In the genomic region with DNA sequence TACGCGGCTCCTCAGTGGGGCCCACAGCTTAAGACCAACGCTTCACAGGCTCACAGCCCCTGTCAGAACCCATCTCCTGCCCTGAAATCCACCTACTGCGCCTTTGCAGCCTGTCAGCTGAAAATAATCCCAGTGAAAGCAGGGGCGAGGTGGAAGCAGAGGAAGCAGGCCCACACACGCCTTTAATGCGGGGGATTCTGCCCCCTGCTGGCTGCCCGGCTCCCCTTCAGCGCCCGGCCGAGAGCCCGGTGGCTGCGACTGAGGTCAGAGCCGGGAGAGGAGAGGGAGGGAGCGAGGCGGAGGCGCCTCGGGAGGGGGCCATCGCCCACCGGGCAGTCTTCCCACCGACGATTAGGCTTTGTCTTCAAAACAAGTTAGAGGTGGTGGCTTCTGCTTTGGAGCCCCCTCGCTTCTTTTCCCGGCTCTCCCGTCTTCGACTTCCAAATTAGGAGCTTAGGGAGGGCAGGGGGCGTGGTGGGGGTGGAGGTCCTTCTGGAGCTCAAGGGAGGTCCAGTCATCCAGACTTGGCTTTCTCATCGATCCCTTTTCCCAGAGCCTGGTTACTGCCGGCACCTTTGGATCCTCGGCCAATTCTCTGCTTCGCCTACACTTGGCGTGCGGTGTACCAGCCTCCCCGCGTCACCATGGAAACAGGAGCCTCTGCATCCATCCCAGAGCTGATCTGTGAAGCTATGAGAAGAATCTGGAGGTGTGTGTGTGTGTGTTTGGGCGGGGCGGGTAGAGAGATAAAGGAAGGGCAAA, we compare ENCODE assay signal across 8 cellular contexts. TPM values are rescaled to one million over a fixed set of nuclear protein-coding genes. Genes with fewer than 3 reads are reported as not detected.
A peak's percentile ranks its signal among the peaks of the same experiment; 100 is the strongest.
DNase-seq lines count a peak whose midpoint lies in the region; ATAC-seq and TF ChIP-seq lines count a peak whose summit lies in the region.

No MANE protein-coding gene starts in this region.

- peaks cover 7% of the 10 kb centered on the region for H3K27me3 Mint-ChIP-seq in activated CD8-positive, alpha-beta T cell treated with anti-CD3 and anti-CD28 coated beads for 36 hours

- no peaks in the 10 kb centered on the region for H3K36me3 ChIP-seq in ES-I3 (ENCODE audit: insufficient read depth, low read length)

- intact Hi-C loops in activated CD8-positive, alpha-beta T cell treated with anti-CD3 and anti-CD28 coated beads for 36 hours (cut with micrococcal nuclease), result loop anchor here (1.0 kb wide), 1 partner anchor 38 kb away; no protein-coding TSS in a partner anchor

- H3K4me1 Mint-ChIP-seq in activated CD8-positive, alpha-beta T cell treated with anti-CD3 and anti-CD28 coated beads for 36 hours (ENCODE audit: low read depth), result no peaks in the 10 kb centered on the region

- POLR2A ChIA-PET in activated CD8-positive, alpha-beta T cell treated with anti-CD3 and anti-CD28 coated beads for 36 hours (lab: Charles Lee), result interaction anchor here (1.0 to 2.5 kb wide), 5 partner anchors 8 to 38 kb away, joined by 3 to 13 read pairs (median 3); no protein-coding TSS in a partner anchor

- H3K27ac Mint-ChIP-seq in activated CD8-positive, alpha-beta T cell treated with anti-CD3 and anti-CD28 coated beads for 36 hours, result no peak overlapping the region

- peak overlapping the region; percentile 40; the same call in 1 of the 2 replicates for H3K9ac ChIP-seq in ES-I3 (ENCODE audit: low read depth, low read length)

- no peaks in the 10 kb centered on the region for H3K36me3 Mint-ChIP-seq in activated CD8-positive, alpha-beta T cell treated with anti-CD3 and anti-CD28 coated beads for 36 hours (ENCODE audit: low read depth)

- H3K4me3 Mint-ChIP-seq in activated CD8-positive, alpha-beta T cell treated with anti-CD3 and anti-CD28 coated beads for 36 hours, result no peak overlapping the region

- peak; percentile 98 for TF ChIP-seq CTCF in activated CD8-positive, alpha-beta T cell treated with anti-CD3 and anti-CD28 coated beads for 36 hours (IDR thresholded peaks at IDR 0.05)

- H3K9me3 ChIP-seq in ES-I3 (ENCODE audit: control insufficient read depth, insufficient read depth, low read length), result no peaks in the 10 kb centered on the region

- H3K4me1 ChIP-seq in ES-I3 (ENCODE audit: insufficient read depth, low read length), result peaks cover 4% of the 10 kb centered on the region; the same call in 1 of the 2 replicates

- no peaks in the 10 kb centered on the region for H3K9me3 Mint-ChIP-seq in activated CD8-positive, alpha-beta T cell treated with anti-CD3 and anti-CD28 coated beads for 36 hours

- peak; percentile 76 for ATAC-seq in HG03442 (IDR thresholded peaks at IDR 0.05; ENCODE audit: unreplicated experiment)
- peak; percentile 97 for ATAC-seq in activated CD8-positive, alpha-beta T cell treated with anti-CD3 and anti-CD28 coated beads for 36 hours
- ATAC-seq in GM21528 (IDR thresholded peaks at IDR 0.05; ENCODE audit: low FRiP score, unreplicated experiment), result no peak

- CTCF ChIA-PET in activated CD8-positive, alpha-beta T cell treated with anti-CD3 and anti-CD28 coated beads for 36 hours (lab: Charles Lee), result interaction anchor here (0.6 to 5.3 kb wide), 52 partner anchors 8 to 349 kb away, joined by 3 to 294 read pairs (median 6); a partner anchor contains a TSS

- peak; percentile 63 for DNase-seq in NCI-H774 (lab: John Stamatoyannopoulos, UW)
- peak; percentile 86 for DNase-seq in activated CD8-positive, alpha-beta T cell treated with anti-CD3 and anti-CD28 coated beads for 36 hours
- DNase-seq in ecto neural progenitor cell (ENCODE audit: low spot score), result peak; percentile 96
- DNase-seq in lung microvascular endothelial cell (ENCODE audit: low read depth in 2 of 2), result peak; percentile 81 to 83
- DNase-seq in stimulated activated CD4-positive, alpha-beta T cell treated with anti-CD3 and anti-CD28 coated beads, TNF-alpha, amount 100 ng/mL, for 1 hour (ENCODE audit: low read depth in 3 of 3, low spot score in 1 of 3), result peak; percentile 26 to 71 (median 50)

RNA-seq across cellular contexts. Expression of a gene that starts 25.2 kb away (rescaled TPM):
- total RNA-seq in activated CD8-positive, alpha-beta T cell treated with anti-CD3 and anti-CD28 coated beads for 36 hours, result 1 to 10 TPM; 2.3 to 3.2 TPM
- total RNA-seq in lung microvascular endothelial cell, result 1.4 and 3.5 TPM in 2 replicates

RNA-seq across cellular contexts. Expression of a gene that starts 34.5 kb away (rescaled TPM):
- 100 to 1,000 TPM in 1 of 2 experiments, 10 to 100 TPM in 1; 96.2 to 100 TPM for total RNA-seq in activated CD8-positive, alpha-beta T cell treated with anti-CD3 and anti-CD28 coated beads for 36 hours
- 9.6 and 9.7 TPM in 2 replicates for total RNA-seq in lung microvascular endothelial cell

RNA-seq across cellular contexts. Expression of a gene that starts 38.9 kb away (rescaled TPM):
- total RNA-seq in activated CD8-positive, alpha-beta T cell treated with anti-CD3 and anti-CD28 coated beads for 36 hours, result 10 to 100 TPM; 84.5 to 95.6 TPM
- total RNA-seq in lung microvascular endothelial cell, result 50.8 and 72.4 TPM in 2 replicates
